In genomic region chr6:17984822-17985660, GRCh38 we compare ENCODE assay signal across 1 cellular context.
TF ChIP-seq lines count a peak whose summit lies in the region.

No MANE protein-coding gene starts in this region.

TF ChIP-seq in H1, 55 proteins besides CTCF, POLR2A, EP300 and RAD21 (continued from another document):
- TF ChIP-seq GABPA (IDR thresholded peaks at IDR 0.05; ENCODE audit: borderline replicate concordance, insufficient read depth, low read length) (no peak), SRF (IDR thresholded peaks at IDR 0.05; ENCODE audit: low read depth, low read length) (no peak)
